ENCODE assay signal across 8 cellular contexts in genomic region chr1:30908886-30909777, GRCh38. TPM values are rescaled to one million over a fixed set of nuclear protein-coding genes. Genes with fewer than 3 reads are reported as not detected.
DNase-seq lines count a peak whose midpoint lies in the region; ATAC-seq and TF ChIP-seq lines count a peak whose summit lies in the region.

No MANE protein-coding gene starts in this region.

- H3K4me2 ChIP-seq in HCT116 (ENCODE audit: low read length), result peak overlapping the region; percentile 69

- no TSS peak for BruUV-seq in HCT116 (replicated peaks; lab: Mats Ljungman, UMichigan)

- peaks cover 31% of the 10 kb centered on the region for H3K4me1 Mint-ChIP-seq in glutamatergic neuron (ENCODE audit: low read depth, unreplicated experiment)

- H3K27me3 ChIP-seq in HCT116 (ENCODE audit: insufficient read depth, low read length), result no peaks in the 10 kb centered on the region

- CTCF ChIA-PET in HCT116 (lab: Charles Lee), result interaction anchor here (0.7 to 8.9 kb wide), 8 partner anchors 32 to 189 kb away, joined by 3 to 242 read pairs (median 52); no protein-coding TSS in a partner anchor

- H3K4me1 ChIP-seq in HCT116 (ENCODE audit: control insufficient read depth in 1 of 2, insufficient read depth in 2 of 2, low read length in 2 of 2), result peaks cover 28 to 44% of the 10 kb centered on the region in 2 experiments

- peaks cover 16% of the 10 kb centered on the region for H3K27me3 Mint-ChIP-seq in glutamatergic neuron (ENCODE audit: unreplicated experiment)

- no peaks in the 10 kb centered on the region for H3K36me3 Mint-ChIP-seq in glutamatergic neuron (ENCODE audit: unreplicated experiment)

- intact Hi-C loops in HCT116 (cut with micrococcal nuclease), result no loop called here

- no peak for TF ChIP-seq RAD21 in HCT116 (IDR thresholded peaks at IDR 0.05; ENCODE audit: low read depth)

- peak overlapping the region; percentile 50 for H2AFZ ChIP-seq in HCT116 (ENCODE audit: low read depth, low read length, poor library complexity, severe bottlenecking)

- H3K79me2 ChIP-seq in HCT116 (ENCODE audit: insufficient read depth, low read length), result peaks cover 19% of the 10 kb centered on the region

- H3K27ac Mint-ChIP-seq in glutamatergic neuron (ENCODE audit: unreplicated experiment), result peak overlapping the region; percentile 68

- RAD21 ChIA-PET in HCT116 (lab: Charles Lee; ENCODE audit: low non-redundant PET in 1 of 2, low total read pairs in 2 of 2, uncharacterized antibody in 2 of 2, unreplicated experiment in 2 of 2), result interaction anchor here (0.6 to 4.2 kb wide), 6 partner anchors 107 to 282 kb away, joined by 4 to 69 read pairs (median 12); no protein-coding TSS in a partner anchor

- DNase-seq in HCT116 (ENCODE audit: low read depth, low spot score) (no peak), glutamatergic neuron (no peak), retinal pigment epithelial cell (ENCODE audit: low read depth) (no peak), NCI-H774 (lab: John Stamatoyannopoulos, UW) (no peak), A172 (ENCODE audit: low spot score) (no peak), SKM-1 (lab: John Stamatoyannopoulos, UW; ENCODE audit: unreplicated experiment) (no peak)
- DNase-seq in stimulated activated CD4-positive, alpha-beta T cell treated with anti-CD3 and anti-CD28 coated beads, Interleukin-2, amount 100 ng/mL, for 24 hours, result no peak

- TF ChIP-seq CTCF in HCT116 (IDR thresholded peaks at IDR 0.05 in 2 of 3, conservative IDR thresholded peaks at IDR 0.05 in 1 of 3; ENCODE audit: borderline replicate concordance in 1 of 3, insufficient read depth in 1 of 3, low read depth in 2 of 3, low read length in 2 of 3) (no peak), VCaP (conservative IDR thresholded peaks at IDR 0.05) (no peak), glutamatergic neuron (IDR thresholded peaks at IDR 0.05; ENCODE audit: partially characterized antibody, unreplicated experiment) (no peak), retinal pigment epithelial cell (conservative IDR thresholded peaks at IDR 0.05; ENCODE audit: low read depth, low read length) (no peak)

- no peaks in the 10 kb centered on the region for H3K9me3 ChIP-seq in HCT116 (ENCODE audit: control insufficient read depth in 1 of 2, insufficient read depth in 1 of 2, low read depth in 1 of 2, low read length in 2 of 2)

- H3K9ac ChIP-seq in HCT116 (ENCODE audit: low read length), result peak overlapping the region; percentile 51

- H3K9me2 ChIP-seq in HCT116 (ENCODE audit: insufficient read depth), result no peaks in the 10 kb centered on the region

- peak; percentile 21 for ATAC-seq in HCT116

- no peaks in the 10 kb centered on the region for H4K20me1 ChIP-seq in HCT116 (ENCODE audit: insufficient read depth)

- peaks cover 14% of the 10 kb centered on the region for H3K9me3 Mint-ChIP-seq in glutamatergic neuron (ENCODE audit: unreplicated experiment)

- H3K4me3 ChIP-seq in HCT116 (replicated peaks in 1 of 2; ENCODE audit: low read depth in 1 of 2, low read length in 2 of 2), result peak overlapping the region; percentile 26 to 47
- H3K4me3 ChIP-seq in retinal pigment epithelial cell (ENCODE audit: low read length), result peak overlapping the region; percentile 42

- H3K4me3 Mint-ChIP-seq in glutamatergic neuron (ENCODE audit: unreplicated experiment), result peak overlapping the region; percentile 92

- no peak for TF ChIP-seq POLR2A in HCT116 (IDR thresholded peaks at IDR 0.05; ENCODE audit: borderline replicate concordance, extremely low read depth, insufficient read depth, insufficient read length)

- H3K36me3 ChIP-seq in HCT116 (ENCODE audit: control insufficient read depth in 1 of 2, insufficient read depth in 2 of 2, low read length in 2 of 2), result no peaks in the 10 kb centered on the region

- H3K27ac ChIP-seq in HCT116 (ENCODE audit: low read depth, low read length) (peak overlapping the region; percentile 83), VCaP (peak overlapping the region; percentile 59; the same call in 1 of the 2 replicates)

- POLR2A ChIA-PET in HCT116 (lab: Charles Lee), result interaction anchor here (0.9 to 3.4 kb wide), 6 partner anchors 13 to 126 kb away, joined by 3 to 31 read pairs (median 8); no protein-coding TSS in a partner anchor

TF ChIP-seq in HCT116, 20 proteins besides CTCF, POLR2A, EP300 and RAD21:
- TF ChIP-seq ZFX (IDR thresholded peaks at IDR 0.05) (no peak; the same call in 1 of the 2 replicates), EZH2 (IDR thresholded peaks at IDR 0.05) (no peak), CBX3 (IDR thresholded peaks at IDR 0.05; ENCODE audit: low read depth) (no peak), EGR1 (IDR thresholded peaks at IDR 0.05; ENCODE audit: low read depth) (no peak), CEBPB (IDR thresholded peaks at IDR 0.05; ENCODE audit: low read depth) (no peak), SIN3A (IDR thresholded peaks at IDR 0.05; ENCODE audit: low read depth) (no peak), ATF3 (IDR thresholded peaks at IDR 0.05) (no peak), SP1 (IDR thresholded peaks at IDR 0.05; ENCODE audit: low read depth) (no peak), POLR2AphosphoS5 (IDR thresholded peaks at IDR 0.05; ENCODE audit: low read depth, low read length) (no peak; the same call in 1 of the 2 replicates), FOSL1 (IDR thresholded peaks at IDR 0.05; ENCODE audit: low read depth) (no peak)

RNA-seq across cellular contexts. Expression of gene SDC3, which starts 0.6 kb away (rescaled TPM):
- total RNA-seq in HCT116 (2021; ENCODE audit: unreplicated experiment) (40.1 TPM), glutamatergic neuron (ENCODE audit: unreplicated experiment) (41.7 TPM)
- polyA plus RNA-seq in HCT116 (2012), result 25.0 and 27.1 TPM in 2 replicates
- total RNA-seq in A172 (2014; rRNA removed; shearing (Covaris generic)), result 10.2 and 18.4 TPM in 2 replicates
